15 cellular contexts compared by ENCODE assay signal in the genomic region with DNA sequence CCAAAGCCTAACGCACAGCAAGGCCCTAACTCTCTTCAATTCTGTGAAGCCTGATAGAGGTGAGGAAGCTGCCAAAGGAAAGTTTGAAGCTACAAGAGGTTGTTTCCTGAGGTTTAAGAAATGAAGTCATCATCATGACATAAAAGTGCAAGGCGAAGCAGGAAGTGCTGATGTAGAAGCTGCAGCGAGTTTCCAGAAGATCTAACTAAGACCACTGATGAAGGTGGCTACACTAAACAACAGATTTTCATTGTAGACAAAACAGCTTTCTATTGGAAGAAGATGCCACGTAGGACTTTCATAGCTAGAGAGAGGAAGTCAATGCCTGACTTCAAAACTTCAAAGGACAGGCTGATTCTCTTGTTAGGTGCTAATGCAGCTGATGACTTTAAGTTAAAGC.
DNase-seq lines count a peak whose midpoint lies in the region; ATAC-seq and TF ChIP-seq lines count a peak whose summit lies in the region.
"Had no signal": no experiment of that assay in that cellular context is flagged by ENCODE, and none has a peak within 500 bp of the region (broad histone marks: within the 10 kb centered on the region; RNA-seq: fewer than 3 reads in every experiment).

No MANE protein-coding gene starts in this region.

- no peak overlapping the region for H3K27ac ChIP-seq in CD4-positive, alpha-beta T cell (ENCODE audit: low read depth, low read length)
- no peak overlapping the region for H3K27ac ChIP-seq in CD4-positive, alpha-beta memory T cell (ENCODE audit: low read depth, low read length)
- H3K27ac ChIP-seq: A549, C4-2B, HL-60 had no signal

- TF ChIP-seq CTCF in CD4-positive, alpha-beta T cell (IDR thresholded peaks at IDR 0.05): no peak
- TF ChIP-seq CTCF in natural killer cell (IDR thresholded peaks at IDR 0.05): no peak

- H3K27ac Mint-ChIP-seq in activated T-cell treated with anti-CD3 and anti-CD28 coated beads, Interleukin-2, amount 50 U/mL, for 24 hours: peak overlapping the region; percentile 52
- peak overlapping the region; percentile 39 for H3K27ac Mint-ChIP-seq in CD4-positive, alpha-beta T cell
- H3K27ac Mint-ChIP-seq in CD4-positive, alpha-beta memory T cell: peak overlapping the region in 4 of 7 donors; percentile 23 to 79 (median 66)
- no peak overlapping the region for H3K27ac Mint-ChIP-seq in activated T-helper 17 cell treated with anti-CD3 and anti-CD28 coated beads, Interleukin-2, amount 50 U/mL, for 72 hours
- no peak overlapping the region for H3K27ac Mint-ChIP-seq in natural killer cell
- H3K27ac Mint-ChIP-seq: HFFc6 had no signal

- intact Hi-C loops in CD4-positive, alpha-beta T cell (cut with DNase I, micrococcal nuclease): loop anchor here in 1 of 2 experiments (10.0 kb wide), 1 partner anchor 436 kb away; no protein-coding TSS in a partner anchor
- intact Hi-C loops in CD4-positive, alpha-beta memory T cell (cut with micrococcal nuclease): no loop called here
- intact Hi-C loops in natural killer cell (cut with micrococcal nuclease): no loop called here

- H3K9me3 ChIP-seq in CD4-positive, alpha-beta T cell (ENCODE audit: control insufficient read depth, low read length): no peaks in the 10 kb centered on the region
- H3K9me3 ChIP-seq in CD4-positive, alpha-beta memory T cell (ENCODE audit: control insufficient read depth in 1 of 2, low read length in 2 of 2): no peaks in the 10 kb centered on the region
- H3K9me3 ChIP-seq: A549, BE2C had no signal

- POLR2A ChIA-PET in CD4-positive, alpha-beta T cell (lab: Charles Lee): interaction anchor here (2.1 kb wide), 1 partner anchor 11 kb away, joined by 8 read pairs; no protein-coding TSS in a partner anchor
- POLR2A ChIA-PET in CD4-positive, alpha-beta memory T cell (lab: Charles Lee; ENCODE audit: partially characterized antibody): interaction anchor here (1.2 kb wide), 1 partner anchor 12 kb away, joined by 4 read pairs; no protein-coding TSS in a partner anchor

- H3K27me3 Mint-ChIP-seq in activated T-cell treated with anti-CD3 and anti-CD28 coated beads, Interleukin-2, amount 50 U/mL, for 24 hours: no peaks in the 10 kb centered on the region
- no peaks in the 10 kb centered on the region for H3K27me3 Mint-ChIP-seq in activated T-cell treated with anti-CD3 and anti-CD28 coated beads, Interleukin-2, amount 50 U/mL, for 4 hours (ENCODE audit: low read depth)
- no peaks in the 10 kb centered on the region for H3K27me3 Mint-ChIP-seq in CD4-positive, alpha-beta T cell
- no peaks in the 10 kb centered on the region for H3K27me3 Mint-ChIP-seq in CD4-positive, alpha-beta memory T cell
- H3K27me3 Mint-ChIP-seq in activated T-helper 17 cell treated with anti-CD3 and anti-CD28 coated beads, Interleukin-2, amount 50 U/mL, for 72 hours: no peaks in the 10 kb centered on the region
- peaks cover 9 to 26% of the 10 kb centered on the region in 2 donors for H3K27me3 Mint-ChIP-seq in natural killer cell (ENCODE audit: low read depth in 2 of 2)

- DNase-seq in activated T-cell treated with anti-CD3 and anti-CD28 coated beads, Interleukin-2, amount 50 U/mL, for 24 hours: no peak
- DNase-seq in activated T-cell treated with anti-CD3 and anti-CD28 coated beads, Interleukin-2, amount 50 U/mL, for 4 hours: no peak
- DNase-seq in CD4-positive, alpha-beta T cell: no peak
- DNase-seq in CD4-positive, alpha-beta memory T cell: no peak
- DNase-seq in natural killer cell (no peak), NCI-H2029 treated with DMSO at 0.1 percent for 48 hours (lab: John Stamatoyannopoulos, UW) (no peak)
- DNase-seq: BE2C, DMS53, HCEC 1CT, HFFc6 had no signal

- CTCF ChIA-PET in CD4-positive, alpha-beta T cell (lab: Charles Lee): interaction anchor here (2.0 kb wide), 1 partner anchor 12 kb away, joined by 7 read pairs; no protein-coding TSS in a partner anchor
- CTCF ChIA-PET in CD4-positive, alpha-beta memory T cell (lab: Charles Lee; ENCODE audit: partially characterized antibody): interaction anchor here (1.3 to 1.4 kb wide), 2 partner anchors 10 to 11 kb away, joined by 3 to 4 read pairs; no protein-coding TSS in a partner anchor

- peaks cover 20% of the 10 kb centered on the region for H3K4me1 Mint-ChIP-seq in activated T-cell treated with anti-CD3 and anti-CD28 coated beads, Interleukin-2, amount 50 U/mL, for 24 hours (ENCODE audit: low read depth)
- peaks cover 7% of the 10 kb centered on the region for H3K4me1 Mint-ChIP-seq in activated T-cell treated with anti-CD3 and anti-CD28 coated beads, Interleukin-2, amount 50 U/mL, for 4 hours (ENCODE audit: low read depth)
- H3K4me1 Mint-ChIP-seq in CD4-positive, alpha-beta T cell (ENCODE audit: low read depth): peaks cover 15% of the 10 kb centered on the region
- peaks cover 2 to 6% (median 5%) of the 10 kb centered on the region in 4 donors for H3K4me1 Mint-ChIP-seq in CD4-positive, alpha-beta memory T cell
- H3K4me1 Mint-ChIP-seq in activated T-helper 17 cell treated with anti-CD3 and anti-CD28 coated beads, Interleukin-2, amount 50 U/mL, for 72 hours: no peaks in the 10 kb centered on the region
- H3K4me1 Mint-ChIP-seq in natural killer cell: no peaks in the 10 kb centered on the region

- no peak for ATAC-seq in activated T-cell treated with anti-CD3 and anti-CD28 coated beads, Interleukin-2, amount 50 U/mL, for 4 hours
- ATAC-seq in CD4-positive, alpha-beta T cell (ENCODE audit: poor library complexity): peak; percentile 37
- no peak for ATAC-seq in activated T-helper 17 cell treated with anti-CD3 and anti-CD28 coated beads, Interleukin-2, amount 50 U/mL, for 72 hours (replicated peaks)
- no peak for ATAC-seq in natural killer cell
- ATAC-seq: A549, GM12878 had no signal

- no peak overlapping the region for H3K4me3 ChIP-seq in CD4-positive, alpha-beta memory T cell (ENCODE audit: low read length in 2 of 2)
- H3K4me3 ChIP-seq: A549, GM12878 had no signal

- peaks cover 3% of the 10 kb centered on the region for H3K9me3 Mint-ChIP-seq in activated T-cell treated with anti-CD3 and anti-CD28 coated beads, Interleukin-2, amount 50 U/mL, for 24 hours
- H3K9me3 Mint-ChIP-seq in activated T-cell treated with anti-CD3 and anti-CD28 coated beads, Interleukin-2, amount 50 U/mL, for 4 hours: no peaks in the 10 kb centered on the region
- peaks cover 5% of the 10 kb centered on the region for H3K9me3 Mint-ChIP-seq in CD4-positive, alpha-beta T cell
- H3K9me3 Mint-ChIP-seq in CD4-positive, alpha-beta memory T cell: peaks cover 0 to 9% (median 3%) of the 10 kb centered on the region in 8 donors
- no peaks in the 10 kb centered on the region for H3K9me3 Mint-ChIP-seq in activated T-helper 17 cell treated with anti-CD3 and anti-CD28 coated beads, Interleukin-2, amount 50 U/mL, for 72 hours
- H3K9me3 Mint-ChIP-seq in natural killer cell: no peaks in the 10 kb centered on the region

- no peaks in the 10 kb centered on the region for H3K4me1 ChIP-seq in CD4-positive, alpha-beta memory T cell (ENCODE audit: insufficient read depth, low read length)
- H3K4me1 ChIP-seq: A549, BE2C had no signal

- H3K36me3 ChIP-seq in CD4-positive, alpha-beta memory T cell (ENCODE audit: insufficient read depth, low read length): no peaks in the 10 kb centered on the region
- H3K36me3 ChIP-seq: BE2C had no signal

- H3K36me3 Mint-ChIP-seq in activated T-cell treated with anti-CD3 and anti-CD28 coated beads, Interleukin-2, amount 50 U/mL, for 24 hours (ENCODE audit: low read depth): no peaks in the 10 kb centered on the region
- no peaks in the 10 kb centered on the region for H3K36me3 Mint-ChIP-seq in activated T-cell treated with anti-CD3 and anti-CD28 coated beads, Interleukin-2, amount 50 U/mL, for 4 hours (ENCODE audit: insufficient read depth)
- peaks cover 7% of the 10 kb centered on the region for H3K36me3 Mint-ChIP-seq in CD4-positive, alpha-beta T cell (ENCODE audit: low read depth)
- H3K36me3 Mint-ChIP-seq in CD4-positive, alpha-beta memory T cell: no peaks in the 10 kb centered on the region
- no peaks in the 10 kb centered on the region for H3K36me3 Mint-ChIP-seq in activated T-helper 17 cell treated with anti-CD3 and anti-CD28 coated beads, Interleukin-2, amount 50 U/mL, for 72 hours (ENCODE audit: low read depth)
- no peaks in the 10 kb centered on the region for H3K36me3 Mint-ChIP-seq in natural killer cell

- no peak overlapping the region for H3K4me3 Mint-ChIP-seq in activated T-cell treated with anti-CD3 and anti-CD28 coated beads, Interleukin-2, amount 50 U/mL, for 24 hours
- no peak overlapping the region for H3K4me3 Mint-ChIP-seq in activated T-cell treated with anti-CD3 and anti-CD28 coated beads, Interleukin-2, amount 50 U/mL, for 4 hours
- H3K4me3 Mint-ChIP-seq in CD4-positive, alpha-beta T cell: no peak overlapping the region
- H3K4me3 Mint-ChIP-seq in CD4-positive, alpha-beta memory T cell: no peak overlapping the region
- peak overlapping the region; percentile 17 for H3K4me3 Mint-ChIP-seq in activated T-helper 17 cell treated with anti-CD3 and anti-CD28 coated beads, Interleukin-2, amount 50 U/mL, for 72 hours
- no peak overlapping the region for H3K4me3 Mint-ChIP-seq in natural killer cell
- H3K4me3 Mint-ChIP-seq: HFFc6 had no signal

- no peaks in the 10 kb centered on the region for H3K27me3 ChIP-seq in CD4-positive, alpha-beta T cell (ENCODE audit: control insufficient read depth, insufficient read depth, low read length)
- H3K27me3 ChIP-seq in CD4-positive, alpha-beta memory T cell (ENCODE audit: insufficient read depth, low read length): no peaks in the 10 kb centered on the region
- H3K27me3 ChIP-seq: BE2C had no signal

Comparison
In these comparisons a context has a peak if more than half of its experiments do, and no peak if none do; other contexts are left out.
1. H3K27ac Mint-ChIP-seq: peak in activated T-cell treated with anti-CD3 and anti-CD28 coated beads, Interleukin-2, amount 50 U/mL, for 24 hours (single experiment), CD4-positive, alpha-beta T cell (single experiment) and CD4-positive, alpha-beta memory T cell (4 of 7); none in activated T-helper 17 cell treated with anti-CD3 and anti-CD28 coated beads, Interleukin-2, amount 50 U/mL, for 72 hours (single experiment) and natural killer cell (0 of 2).